In genomic region chr5:80540691-80541090, GRCh38 we compare ENCODE assay signal across 2 cellular contexts.
TF ChIP-seq lines count a peak whose summit lies in the region.

No MANE protein-coding gene starts in this region.

TF ChIP-seq in SK-N-SH treated with all-trans-retinoic acid at 6 μM for 48 hours, 23 proteins besides CTCF, POLR2A, EP300 and RAD21:
- TF ChIP-seq ISL1 (CRISPR knock-in tag; IDR thresholded peaks at IDR 0.05) (peak; percentile 39; the same call in 1 of the 2 replicates), GLIS3 (CRISPR knock-in tag; IDR thresholded peaks at IDR 0.05) (no peak)

TF ChIP-seq in SK-N-SH, 30 proteins besides CTCF, POLR2A, EP300 and RAD21:
- TF ChIP-seq, protein P1, sequence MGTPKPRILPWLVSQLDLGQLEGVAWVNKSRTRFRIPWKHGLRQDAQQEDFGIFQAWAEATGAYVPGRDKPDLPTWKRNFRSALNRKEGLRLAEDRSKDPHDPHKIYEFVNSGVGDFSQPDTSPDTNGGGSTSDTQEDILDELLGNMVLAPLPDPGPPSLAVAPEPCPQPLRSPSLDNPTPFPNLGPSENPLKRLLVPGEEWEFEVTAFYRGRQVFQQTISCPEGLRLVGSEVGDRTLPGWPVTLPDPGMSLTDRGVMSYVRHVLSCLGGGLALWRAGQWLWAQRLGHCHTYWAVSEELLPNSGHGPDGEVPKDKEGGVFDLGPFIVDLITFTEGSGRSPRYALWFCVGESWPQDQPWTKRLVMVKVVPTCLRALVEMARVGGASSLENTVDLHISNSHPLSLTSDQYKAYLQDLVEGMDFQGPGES (IDR thresholded peaks at IDR 0.05; ENCODE audit: low read depth, low read length) = no peak
- TF ChIP-seq EZH2phosphoT487 (IDR thresholded peaks at IDR 0.05; ENCODE audit: borderline replicate concordance, low read depth) = no peak
- no peak for TF ChIP-seq MEF2A (IDR thresholded peaks at IDR 0.05; ENCODE audit: borderline replicate concordance, low read depth)
- no peak for TF ChIP-seq CHD2 (IDR thresholded peaks at IDR 0.05; ENCODE audit: low read length, partially characterized antibody)
- TF ChIP-seq JUND (IDR thresholded peaks at IDR 0.05) = no peak
- no peak for TF ChIP-seq SIN3A (IDR thresholded peaks at IDR 0.05; ENCODE audit: borderline replicate concordance, low read depth, low read length)
- TF ChIP-seq POLR2AphosphoS5 (IDR thresholded peaks at IDR 0.05; ENCODE audit: low read depth, low read length) = no peak
- TF ChIP-seq MXI1 (IDR thresholded peaks at IDR 0.05; ENCODE audit: low read depth, low read length) = no peak
- no peak for TF ChIP-seq FOXM1 (IDR thresholded peaks at IDR 0.05; ENCODE audit: low read depth)
- no peak for TF ChIP-seq PBX3 (IDR thresholded peaks at IDR 0.05)
- TF ChIP-seq NFIC (IDR thresholded peaks at IDR 0.05; ENCODE audit: borderline replicate concordance) = no peak
- TF ChIP-seq, protein P2, sequence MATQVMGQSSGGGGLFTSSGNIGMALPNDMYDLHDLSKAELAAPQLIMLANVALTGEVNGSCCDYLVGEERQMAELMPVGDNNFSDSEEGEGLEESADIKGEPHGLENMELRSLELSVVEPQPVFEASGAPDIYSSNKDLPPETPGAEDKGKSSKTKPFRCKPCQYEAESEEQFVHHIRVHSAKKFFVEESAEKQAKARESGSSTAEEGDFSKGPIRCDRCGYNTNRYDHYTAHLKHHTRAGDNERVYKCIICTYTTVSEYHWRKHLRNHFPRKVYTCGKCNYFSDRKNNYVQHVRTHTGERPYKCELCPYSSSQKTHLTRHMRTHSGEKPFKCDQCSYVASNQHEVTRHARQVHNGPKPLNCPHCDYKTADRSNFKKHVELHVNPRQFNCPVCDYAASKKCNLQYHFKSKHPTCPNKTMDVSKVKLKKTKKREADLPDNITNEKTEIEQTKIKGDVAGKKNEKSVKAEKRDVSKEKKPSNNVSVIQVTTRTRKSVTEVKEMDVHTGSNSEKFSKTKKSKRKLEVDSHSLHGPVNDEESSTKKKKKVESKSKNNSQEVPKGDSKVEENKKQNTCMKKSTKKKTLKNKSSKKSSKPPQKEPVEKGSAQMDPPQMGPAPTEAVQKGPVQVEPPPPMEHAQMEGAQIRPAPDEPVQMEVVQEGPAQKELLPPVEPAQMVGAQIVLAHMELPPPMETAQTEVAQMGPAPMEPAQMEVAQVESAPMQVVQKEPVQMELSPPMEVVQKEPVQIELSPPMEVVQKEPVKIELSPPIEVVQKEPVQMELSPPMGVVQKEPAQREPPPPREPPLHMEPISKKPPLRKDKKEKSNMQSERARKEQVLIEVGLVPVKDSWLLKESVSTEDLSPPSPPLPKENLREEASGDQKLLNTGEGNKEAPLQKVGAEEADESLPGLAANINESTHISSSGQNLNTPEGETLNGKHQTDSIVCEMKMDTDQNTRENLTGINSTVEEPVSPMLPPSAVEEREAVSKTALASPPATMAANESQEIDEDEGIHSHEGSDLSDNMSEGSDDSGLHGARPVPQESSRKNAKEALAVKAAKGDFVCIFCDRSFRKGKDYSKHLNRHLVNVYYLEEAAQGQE (IDR thresholded peaks at IDR 0.05; ENCODE audit: low read depth, low read length) = no peak
- no peak for TF ChIP-seq SMC3 (IDR thresholded peaks at IDR 0.05; ENCODE audit: low read depth, low read length)
TF ChIP-seq in SK-N-SH: peak in this region for 0.
